ENCODE assay signal across 1 cellular context in genomic region chr3:110413807-110414748, GRCh38.
A peak's percentile ranks its signal among the peaks of the same experiment; 100 is the strongest.
TF ChIP-seq lines count a peak whose summit lies in the region.

No MANE protein-coding gene starts in this region.

TF ChIP-seq in HCT116, 20 proteins besides CTCF, POLR2A, EP300 and RAD21 (continued from another document):
- TF ChIP-seq, protein P1, sequence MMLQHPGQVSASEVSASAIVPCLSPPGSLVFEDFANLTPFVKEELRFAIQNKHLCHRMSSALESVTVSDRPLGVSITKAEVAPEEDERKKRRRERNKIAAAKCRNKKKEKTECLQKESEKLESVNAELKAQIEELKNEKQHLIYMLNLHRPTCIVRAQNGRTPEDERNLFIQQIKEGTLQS (IDR thresholded peaks at IDR 0.05) = no peak
- TF ChIP-seq EZH2phosphoT487 (IDR thresholded peaks at IDR 0.05; ENCODE audit: borderline replicate concordance) (no peak), ZFX (IDR thresholded peaks at IDR 0.05) (no peak), EGR1 (IDR thresholded peaks at IDR 0.05; ENCODE audit: low read depth) (0 out of 2 replicates have a peak, but pooled peaks have one; percentile 14), SRF (IDR thresholded peaks at IDR 0.05; ENCODE audit: low read depth) (no peak), SIN3A (IDR thresholded peaks at IDR 0.05; ENCODE audit: low read depth) (0 out of 2 replicates have a peak, but pooled peaks have one; percentile 13), POLR2AphosphoS5 (IDR thresholded peaks at IDR 0.05; ENCODE audit: low read depth, low read length) (no peak), CBX3 (IDR thresholded peaks at IDR 0.05; ENCODE audit: low read depth) (peak; percentile 20; the same call in 1 of the 2 replicates), ZNF274 (IDR thresholded peaks at IDR 0.05; ENCODE audit: low read depth, low read length) (no peak), JUND (IDR thresholded peaks at IDR 0.05) (peak; percentile 63), YY1 (IDR thresholded peaks at IDR 0.05; ENCODE audit: extremely low read depth, insufficient replicate concordance, low read depth, low read length) (no peak), EZH2 (IDR thresholded peaks at IDR 0.05) (no peak), CEBPB (IDR thresholded peaks at IDR 0.05; ENCODE audit: low read depth) (0 out of 2 replicates have a peak, but pooled peaks have one; percentile 32)
TF ChIP-seq in HCT116: peak in this region for 7.
